7 cellular contexts compared by ENCODE assay signal in the genomic region with DNA sequence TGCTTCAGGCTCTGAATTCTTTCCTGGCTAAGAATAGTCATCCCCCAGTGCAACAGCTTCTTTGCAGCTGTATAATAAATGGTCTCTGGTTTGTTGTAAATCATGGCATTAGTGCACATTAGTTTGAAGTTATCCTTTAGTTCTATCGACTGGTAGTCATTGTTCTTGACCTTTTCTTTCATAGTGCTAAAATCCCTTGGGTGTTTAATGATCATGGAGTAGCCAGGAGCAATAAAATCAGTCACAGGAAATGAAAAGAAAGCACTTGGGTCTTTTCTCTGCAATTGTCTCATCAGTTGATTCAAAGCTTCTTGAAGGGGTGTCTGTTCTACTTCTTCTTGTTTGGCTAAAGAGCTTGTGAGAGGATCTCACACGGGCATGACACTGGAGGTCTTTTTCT. TPM values are rescaled to one million over a fixed set of nuclear protein-coding genes. Genes with fewer than 3 reads are reported as not detected.
"Had no signal": no experiment of that assay in that cellular context is flagged by ENCODE, and none has a peak within 500 bp of the region (broad histone marks: within the 10 kb centered on the region; RNA-seq: fewer than 3 reads in every experiment).

No MANE protein-coding gene starts in this region.

- H3K4me3 Mint-ChIP-seq: H9 had no signal

- DNase-seq: GM23248, H9, IMR-90, KG1 had no signal

- ATAC-seq: HCT116, K562 had no signal

- H2AFZ ChIP-seq: GM23248 had no signal

- H3K27ac ChIP-seq: GM23248 had no signal

- H3K4me3 ChIP-seq: GM23248, K562 had no signal

RNA-seq across cellular contexts. Expression of gene SOX21, which starts 46.2 kb away (rescaled TPM):
- total RNA-seq: GM23248, HT-29, IMR-90 had no signal
- polyA plus RNA-seq: GM23248, IMR-90, K562 had no signal
